In the genomic region with DNA sequence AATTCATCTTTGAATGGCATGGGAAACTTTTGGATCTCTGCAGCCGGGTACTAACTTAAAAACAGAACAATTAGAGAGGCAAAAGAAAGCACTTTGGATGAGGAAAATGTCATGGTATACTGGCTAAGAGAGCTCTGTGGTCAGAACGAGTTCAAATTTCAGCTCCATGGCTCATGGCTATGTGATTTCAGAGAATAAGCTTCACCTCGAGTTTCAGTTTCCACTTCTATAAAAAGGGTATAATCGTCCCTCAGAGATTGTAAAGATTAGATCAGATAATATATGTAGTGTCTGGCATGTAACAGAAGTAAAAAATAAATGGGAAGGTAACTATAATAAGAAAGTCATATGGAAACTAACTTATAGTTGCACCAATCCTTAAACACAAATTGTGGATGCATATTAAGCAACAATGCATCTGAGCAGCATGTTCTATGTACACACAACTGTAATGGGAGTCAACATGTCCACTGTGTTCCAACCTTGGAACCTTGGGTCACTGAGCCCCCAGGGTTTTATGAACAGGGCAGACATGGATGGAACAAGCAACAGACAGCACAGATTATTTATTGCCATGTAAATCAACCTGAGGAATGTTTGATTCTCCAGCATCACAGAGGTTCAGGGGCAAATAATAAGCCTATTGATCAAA, we compare ENCODE assay signal across 2 cellular contexts.
TF ChIP-seq lines count a peak whose summit lies in the region.

No MANE protein-coding gene starts in this region.

TF ChIP-seq in SK-N-SH treated with all-trans-retinoic acid at 6 μM for 48 hours, 23 proteins besides CTCF, POLR2A, EP300 and RAD21 (continued from another document):
- TF ChIP-seq, protein P1, sequence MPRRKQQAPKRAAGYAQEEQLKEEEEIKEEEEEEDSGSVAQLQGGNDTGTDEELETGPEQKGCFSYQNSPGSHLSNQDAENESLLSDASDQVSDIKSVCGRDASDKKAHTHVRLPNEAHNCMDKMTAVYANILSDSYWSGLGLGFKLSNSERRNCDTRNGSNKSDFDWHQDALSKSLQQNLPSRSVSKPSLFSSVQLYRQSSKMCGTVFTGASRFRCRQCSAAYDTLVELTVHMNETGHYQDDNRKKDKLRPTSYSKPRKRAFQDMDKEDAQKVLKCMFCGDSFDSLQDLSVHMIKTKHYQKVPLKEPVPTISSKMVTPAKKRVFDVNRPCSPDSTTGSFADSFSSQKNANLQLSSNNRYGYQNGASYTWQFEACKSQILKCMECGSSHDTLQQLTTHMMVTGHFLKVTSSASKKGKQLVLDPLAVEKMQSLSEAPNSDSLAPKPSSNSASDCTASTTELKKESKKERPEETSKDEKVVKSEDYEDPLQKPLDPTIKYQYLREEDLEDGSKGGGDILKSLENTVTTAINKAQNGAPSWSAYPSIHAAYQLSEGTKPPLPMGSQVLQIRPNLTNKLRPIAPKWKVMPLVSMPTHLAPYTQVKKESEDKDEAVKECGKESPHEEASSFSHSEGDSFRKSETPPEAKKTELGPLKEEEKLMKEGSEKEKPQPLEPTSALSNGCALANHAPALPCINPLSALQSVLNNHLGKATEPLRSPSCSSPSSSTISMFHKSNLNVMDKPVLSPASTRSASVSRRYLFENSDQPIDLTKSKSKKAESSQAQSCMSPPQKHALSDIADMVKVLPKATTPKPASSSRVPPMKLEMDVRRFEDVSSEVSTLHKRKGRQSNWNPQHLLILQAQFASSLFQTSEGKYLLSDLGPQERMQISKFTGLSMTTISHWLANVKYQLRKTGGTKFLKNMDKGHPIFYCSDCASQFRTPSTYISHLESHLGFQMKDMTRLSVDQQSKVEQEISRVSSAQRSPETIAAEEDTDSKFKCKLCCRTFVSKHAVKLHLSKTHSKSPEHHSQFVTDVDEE (CRISPR knock-in tag; IDR thresholded peaks at IDR 0.05), result no peak
- TF ChIP-seq CSDC2 (CRISPR knock-in tag; IDR thresholded peaks at IDR 0.05), result no peak
- TF ChIP-seq RARB (CRISPR knock-in tag; IDR thresholded peaks at IDR 0.05), result no peak
- TF ChIP-seq OSR1 (CRISPR knock-in tag; IDR thresholded peaks at IDR 0.05), result no peak
- no peak for TF ChIP-seq ISL1 (CRISPR knock-in tag; IDR thresholded peaks at IDR 0.05)
- no peak for TF ChIP-seq ZC3H10 (CRISPR knock-in tag; IDR thresholded peaks at IDR 0.05)
- TF ChIP-seq ZNF8 (CRISPR knock-in tag; IDR thresholded peaks at IDR 0.05), result no peak
- TF ChIP-seq ESRRG (CRISPR knock-in tag; IDR thresholded peaks at IDR 0.05), result no peak
- TF ChIP-seq, protein P2, sequence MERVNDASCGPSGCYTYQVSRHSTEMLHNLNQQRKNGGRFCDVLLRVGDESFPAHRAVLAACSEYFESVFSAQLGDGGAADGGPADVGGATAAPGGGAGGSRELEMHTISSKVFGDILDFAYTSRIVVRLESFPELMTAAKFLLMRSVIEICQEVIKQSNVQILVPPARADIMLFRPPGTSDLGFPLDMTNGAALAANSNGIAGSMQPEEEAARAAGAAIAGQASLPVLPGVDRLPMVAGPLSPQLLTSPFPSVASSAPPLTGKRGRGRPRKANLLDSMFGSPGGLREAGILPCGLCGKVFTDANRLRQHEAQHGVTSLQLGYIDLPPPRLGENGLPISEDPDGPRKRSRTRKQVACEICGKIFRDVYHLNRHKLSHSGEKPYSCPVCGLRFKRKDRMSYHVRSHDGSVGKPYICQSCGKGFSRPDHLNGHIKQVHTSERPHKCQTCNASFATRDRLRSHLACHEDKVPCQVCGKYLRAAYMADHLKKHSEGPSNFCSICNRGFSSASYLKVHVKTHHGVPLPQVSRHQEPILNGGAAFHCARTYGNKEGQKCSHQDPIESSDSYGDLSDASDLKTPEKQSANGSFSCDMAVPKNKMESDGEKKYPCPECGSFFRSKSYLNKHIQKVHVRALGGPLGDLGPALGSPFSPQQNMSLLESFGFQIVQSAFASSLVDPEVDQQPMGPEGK (CRISPR knock-in tag; IDR thresholded peaks at IDR 0.05; ENCODE audit: borderline replicate concordance), result no peak
- TF ChIP-seq, protein P3, sequence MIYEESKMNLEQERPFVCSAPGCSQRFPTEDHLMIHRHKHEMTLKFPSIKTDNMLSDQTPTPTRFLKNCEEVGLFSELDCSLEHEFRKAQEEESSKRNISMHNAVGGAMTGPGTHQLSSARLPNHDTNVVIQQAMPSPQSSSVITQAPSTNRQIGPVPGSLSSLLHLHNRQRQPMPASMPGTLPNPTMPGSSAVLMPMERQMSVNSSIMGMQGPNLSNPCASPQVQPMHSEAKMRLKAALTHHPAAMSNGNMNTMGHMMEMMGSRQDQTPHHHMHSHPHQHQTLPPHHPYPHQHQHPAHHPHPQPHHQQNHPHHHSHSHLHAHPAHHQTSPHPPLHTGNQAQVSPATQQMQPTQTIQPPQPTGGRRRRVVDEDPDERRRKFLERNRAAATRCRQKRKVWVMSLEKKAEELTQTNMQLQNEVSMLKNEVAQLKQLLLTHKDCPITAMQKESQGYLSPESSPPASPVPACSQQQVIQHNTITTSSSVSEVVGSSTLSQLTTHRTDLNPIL (CRISPR knock-in tag; IDR thresholded peaks at IDR 0.05; ENCODE audit: low read depth), result no peak
- no peak for TF ChIP-seq ZNF565 (CRISPR knock-in tag; conservative IDR thresholded peaks at IDR 0.05; ENCODE audit: low read depth)
- TF ChIP-seq ZNF70 (CRISPR knock-in tag; IDR thresholded peaks at IDR 0.05), result no peak
- TF ChIP-seq ARNTL (CRISPR knock-in tag; IDR thresholded peaks at IDR 0.05; ENCODE audit: borderline replicate concordance, low read depth), result no peak
- no peak for TF ChIP-seq BACH2 (CRISPR knock-in tag; IDR thresholded peaks at IDR 0.05; ENCODE audit: borderline replicate concordance)
- no peak for TF ChIP-seq GLIS3 (CRISPR knock-in tag; IDR thresholded peaks at IDR 0.05)
- no peak for TF ChIP-seq TCF4 (CRISPR knock-in tag; IDR thresholded peaks at IDR 0.05; ENCODE audit: borderline replicate concordance)
- TF ChIP-seq, protein P4, sequence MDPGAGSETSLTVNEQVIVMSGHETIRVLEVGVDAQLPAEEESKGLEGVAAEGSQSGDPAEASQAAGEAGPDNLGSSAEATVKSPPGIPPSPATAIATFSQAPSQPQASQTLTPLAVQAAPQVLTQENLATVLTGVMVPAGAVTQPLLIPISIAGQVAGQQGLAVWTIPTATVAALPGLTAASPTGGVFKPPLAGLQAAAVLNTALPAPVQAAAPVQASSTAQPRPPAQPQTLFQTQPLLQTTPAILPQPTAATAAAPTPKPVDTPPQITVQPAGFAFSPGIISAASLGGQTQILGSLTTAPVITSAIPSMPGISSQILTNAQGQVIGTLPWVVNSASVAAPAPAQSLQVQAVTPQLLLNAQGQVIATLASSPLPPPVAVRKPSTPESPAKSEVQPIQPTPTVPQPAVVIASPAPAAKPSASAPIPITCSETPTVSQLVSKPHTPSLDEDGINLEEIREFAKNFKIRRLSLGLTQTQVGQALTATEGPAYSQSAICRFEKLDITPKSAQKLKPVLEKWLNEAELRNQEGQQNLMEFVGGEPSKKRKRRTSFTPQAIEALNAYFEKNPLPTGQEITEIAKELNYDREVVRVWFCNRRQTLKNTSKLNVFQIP (CRISPR knock-in tag; IDR thresholded peaks at IDR 0.05; ENCODE audit: borderline replicate concordance, low read depth), result no peak

TF ChIP-seq in SK-N-SH, 30 proteins besides CTCF, POLR2A, EP300 and RAD21 (continued from another document):
- TF ChIP-seq CHD2 (IDR thresholded peaks at IDR 0.05; ENCODE audit: low read length, partially characterized antibody) (no peak), TEAD4 (IDR thresholded peaks at IDR 0.05; ENCODE audit: borderline replicate concordance, insufficient read depth) (no peak), GATA2 (CRISPR knock-in tag; IDR thresholded peaks at IDR 0.05) (no peak), NRF1 (IDR thresholded peaks at IDR 0.05; ENCODE audit: low read depth, low read length) (no peak), MEF2A (IDR thresholded peaks at IDR 0.05; ENCODE audit: borderline replicate concordance, low read depth) (no peak), RCOR1 (IDR thresholded peaks at IDR 0.05; ENCODE audit: low read length) (no peak), RXRA (IDR thresholded peaks at IDR 0.05; ENCODE audit: borderline replicate concordance, low read depth) (no peak), ELF1 (IDR thresholded peaks at IDR 0.05) (no peak), JUND (IDR thresholded peaks at IDR 0.05) (no peak), SIN3A (IDR thresholded peaks at IDR 0.05; ENCODE audit: borderline replicate concordance, low read depth, low read length) (no peak)
- TF ChIP-seq, protein P5, sequence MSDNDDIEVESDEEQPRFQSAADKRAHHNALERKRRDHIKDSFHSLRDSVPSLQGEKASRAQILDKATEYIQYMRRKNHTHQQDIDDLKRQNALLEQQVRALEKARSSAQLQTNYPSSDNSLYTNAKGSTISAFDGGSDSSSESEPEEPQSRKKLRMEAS (IDR thresholded peaks at IDR 0.05; ENCODE audit: low read depth), result no peak
